ENCODE assay signal across 1 cellular context in genomic region chr16:11345040-11345862, GRCh38.
TF ChIP-seq lines count a peak whose summit lies in the region.

Gene RMI2 (plus strand): TSS chr16:11345459. CDS start chr16:11345472, 13 bp downstream.

TF ChIP-seq in K562, 482 proteins besides CTCF, POLR2A, EP300 and RAD21 (continued from another document and continues in another):
- TF ChIP-seq CBX2 (IDR thresholded peaks at IDR 0.05; ENCODE audit: insufficient read depth, low read length, poor library complexity, severe bottlenecking) (no peak), KAT2B (IDR thresholded peaks at IDR 0.05; ENCODE audit: low read depth, low read length) (no peak), ZFPM2 (CRISPR knock-in tag; IDR thresholded peaks at IDR 0.05) (no peak), BCOR (IDR thresholded peaks at IDR 0.05) (no peak), PHB (CRISPR knock-in tag; IDR thresholded peaks at IDR 0.05) (no peak), GABPB1 (CRISPR knock-in tag; IDR thresholded peaks at IDR 0.05) (peak; percentile 66; the same call in 1 of the 2 replicates), ERF (CRISPR knock-in tag; IDR thresholded peaks at IDR 0.05) (peak; percentile 82), BRCA1 (IDR thresholded peaks at IDR 0.05) (no peak), BRCA1 (CRISPR knock-in tag; IDR thresholded peaks at IDR 0.05) (no peak), ZNF77 (CRISPR knock-in tag; IDR thresholded peaks at IDR 0.05) (no peak), TFAM (CRISPR knock-in tag; conservative IDR thresholded peaks at IDR 0.05) (no peak), ATF2 (CRISPR knock-in tag; IDR thresholded peaks at IDR 0.05) (no peak), E2F1 (CRISPR knock-in tag; IDR thresholded peaks at IDR 0.05) (peak; percentile 98), NEUROD1 (IDR thresholded peaks at IDR 0.05; ENCODE audit: borderline replicate concordance, low read depth, low read length, partially characterized antibody) (peak; percentile 77), POLR2AphosphoS5 (IDR thresholded peaks at IDR 0.05; ENCODE audit: control insufficient read depth, insufficient read depth, low read depth, low read length) (peak; percentile 68), SETDB1 (IDR thresholded peaks at IDR 0.05; ENCODE audit: low read length) (no peak), ZNF518B (CRISPR knock-in tag; IDR thresholded peaks at IDR 0.05) (no peak), ID3 (CRISPR knock-in tag; IDR thresholded peaks at IDR 0.05) (no peak), ID3 (tag; IDR thresholded peaks at IDR 0.05) (peak; percentile 66), HDAC2 (IDR thresholded peaks at IDR 0.05) (0 out of 2 replicates have a peak, but pooled peaks have one; percentile 63), SUPT5H (IDR thresholded peaks at IDR 0.05) (peak; percentile 55), EZH2 (IDR thresholded peaks at IDR 0.05; ENCODE audit: borderline replicate concordance, low read depth, low read length) (no peak), CREB1 (IDR thresholded peaks at IDR 0.05) (peak; percentile 24; the same call in 1 of the 2 replicates), CREB1 (CRISPR knock-in tag; IDR thresholded peaks at IDR 0.05) (peak; percentile 53), PURB (CRISPR knock-in tag; IDR thresholded peaks at IDR 0.05; ENCODE audit: low read depth) (no peak), NONO (IDR thresholded peaks at IDR 0.05; ENCODE audit: low read depth in 2 of 2, low read length in 1 of 2) (peak; percentile 65 to 79), MLLT1 (IDR thresholded peaks at IDR 0.05) (no peak), ZNF184 (CRISPR knock-in tag; IDR thresholded peaks at IDR 0.05) (no peak)
- TF ChIP-seq, protein P1, sequence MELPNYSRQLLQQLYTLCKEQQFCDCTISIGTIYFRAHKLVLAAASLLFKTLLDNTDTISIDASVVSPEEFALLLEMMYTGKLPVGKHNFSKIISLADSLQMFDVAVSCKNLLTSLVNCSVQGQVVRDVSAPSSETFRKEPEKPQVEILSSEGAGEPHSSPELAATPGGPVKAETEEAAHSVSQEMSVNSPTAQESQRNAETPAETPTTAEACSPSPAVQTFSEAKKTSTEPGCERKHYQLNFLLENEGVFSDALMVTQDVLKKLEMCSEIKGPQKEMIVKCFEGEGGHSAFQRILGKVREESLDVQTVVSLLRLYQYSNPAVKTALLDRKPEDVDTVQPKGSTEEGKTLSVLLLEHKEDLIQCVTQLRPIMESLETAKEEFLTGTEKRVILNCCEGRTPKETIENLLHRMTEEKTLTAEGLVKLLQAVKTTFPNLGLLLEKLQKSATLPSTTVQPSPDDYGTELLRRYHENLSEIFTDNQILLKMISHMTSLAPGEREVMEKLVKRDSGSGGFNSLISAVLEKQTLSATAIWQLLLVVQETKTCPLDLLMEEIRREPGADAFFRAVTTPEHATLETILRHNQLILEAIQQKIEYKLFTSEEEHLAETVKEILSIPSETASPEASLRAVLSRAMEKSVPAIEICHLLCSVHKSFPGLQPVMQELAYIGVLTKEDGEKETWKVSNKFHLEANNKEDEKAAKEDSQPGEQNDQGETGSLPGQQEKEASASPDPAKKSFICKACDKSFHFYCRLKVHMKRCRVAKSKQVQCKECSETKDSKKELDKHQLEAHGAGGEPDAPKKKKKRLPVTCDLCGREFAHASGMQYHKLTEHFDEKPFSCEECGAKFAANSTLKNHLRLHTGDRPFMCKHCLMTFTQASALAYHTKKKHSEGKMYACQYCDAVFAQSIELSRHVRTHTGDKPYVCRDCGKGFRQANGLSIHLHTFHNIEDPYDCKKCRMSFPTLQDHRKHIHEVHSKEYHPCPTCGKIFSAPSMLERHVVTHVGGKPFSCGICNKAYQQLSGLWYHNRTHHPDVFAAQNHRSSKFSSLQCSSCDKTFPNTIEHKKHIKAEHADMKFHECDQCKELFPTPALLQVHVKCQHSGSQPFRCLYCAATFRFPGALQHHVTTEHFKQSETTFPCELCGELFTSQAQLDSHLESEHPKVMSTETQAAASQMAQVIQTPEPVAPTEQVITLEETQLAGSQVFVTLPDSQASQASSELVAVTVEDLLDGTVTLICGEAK (IDR thresholded peaks at IDR 0.05): 0 out of 2 replicates have a peak, but pooled peaks have one; percentile 42
- TF ChIP-seq, protein P1 (CRISPR knock-in tag; IDR thresholded peaks at IDR 0.05): no peak
- TF ChIP-seq, protein P2, sequence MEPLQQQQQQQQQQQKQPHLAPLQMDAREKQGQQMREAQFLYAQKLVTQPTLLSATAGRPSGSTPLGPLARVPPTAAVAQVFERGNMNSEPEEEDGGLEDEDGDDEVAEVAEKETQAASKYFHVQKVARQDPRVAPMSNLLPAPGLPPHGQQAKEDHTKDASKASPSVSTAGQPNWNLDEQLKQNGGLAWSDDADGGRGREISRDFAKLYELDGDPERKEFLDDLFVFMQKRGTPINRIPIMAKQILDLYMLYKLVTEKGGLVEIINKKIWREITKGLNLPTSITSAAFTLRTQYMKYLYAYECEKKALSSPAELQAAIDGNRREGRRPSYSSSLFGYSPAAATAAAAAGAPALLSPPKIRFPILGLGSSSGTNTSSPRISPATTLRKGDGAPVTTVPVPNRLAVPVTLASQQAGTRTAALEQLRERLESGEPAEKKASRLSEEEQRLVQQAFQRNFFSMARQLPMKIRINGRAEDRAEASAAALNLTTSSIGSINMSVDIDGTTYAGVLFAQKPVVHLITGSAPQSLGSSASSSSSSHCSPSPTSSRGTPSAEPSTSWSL (CRISPR knock-in tag; IDR thresholded peaks at IDR 0.05; ENCODE audit: borderline replicate concordance): no peak
- TF ChIP-seq, protein P3, sequence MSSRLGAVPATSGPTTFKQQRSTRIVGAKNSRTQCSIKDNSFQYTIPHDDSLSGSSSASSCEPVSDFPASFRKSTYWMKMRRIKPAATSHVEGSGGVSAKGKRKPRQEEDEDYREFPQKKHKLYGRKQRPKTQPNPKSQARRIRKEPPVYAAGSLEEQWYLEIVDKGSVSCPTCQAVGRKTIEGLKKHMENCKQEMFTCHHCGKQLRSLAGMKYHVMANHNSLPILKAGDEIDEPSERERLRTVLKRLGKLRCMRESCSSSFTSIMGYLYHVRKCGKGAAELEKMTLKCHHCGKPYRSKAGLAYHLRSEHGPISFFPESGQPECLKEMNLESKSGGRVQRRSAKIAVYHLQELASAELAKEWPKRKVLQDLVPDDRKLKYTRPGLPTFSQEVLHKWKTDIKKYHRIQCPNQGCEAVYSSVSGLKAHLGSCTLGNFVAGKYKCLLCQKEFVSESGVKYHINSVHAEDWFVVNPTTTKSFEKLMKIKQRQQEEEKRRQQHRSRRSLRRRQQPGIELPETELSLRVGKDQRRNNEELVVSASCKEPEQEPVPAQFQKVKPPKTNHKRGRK (tag; IDR thresholded peaks at IDR 0.05): no peak
- TF ChIP-seq, protein P4, sequence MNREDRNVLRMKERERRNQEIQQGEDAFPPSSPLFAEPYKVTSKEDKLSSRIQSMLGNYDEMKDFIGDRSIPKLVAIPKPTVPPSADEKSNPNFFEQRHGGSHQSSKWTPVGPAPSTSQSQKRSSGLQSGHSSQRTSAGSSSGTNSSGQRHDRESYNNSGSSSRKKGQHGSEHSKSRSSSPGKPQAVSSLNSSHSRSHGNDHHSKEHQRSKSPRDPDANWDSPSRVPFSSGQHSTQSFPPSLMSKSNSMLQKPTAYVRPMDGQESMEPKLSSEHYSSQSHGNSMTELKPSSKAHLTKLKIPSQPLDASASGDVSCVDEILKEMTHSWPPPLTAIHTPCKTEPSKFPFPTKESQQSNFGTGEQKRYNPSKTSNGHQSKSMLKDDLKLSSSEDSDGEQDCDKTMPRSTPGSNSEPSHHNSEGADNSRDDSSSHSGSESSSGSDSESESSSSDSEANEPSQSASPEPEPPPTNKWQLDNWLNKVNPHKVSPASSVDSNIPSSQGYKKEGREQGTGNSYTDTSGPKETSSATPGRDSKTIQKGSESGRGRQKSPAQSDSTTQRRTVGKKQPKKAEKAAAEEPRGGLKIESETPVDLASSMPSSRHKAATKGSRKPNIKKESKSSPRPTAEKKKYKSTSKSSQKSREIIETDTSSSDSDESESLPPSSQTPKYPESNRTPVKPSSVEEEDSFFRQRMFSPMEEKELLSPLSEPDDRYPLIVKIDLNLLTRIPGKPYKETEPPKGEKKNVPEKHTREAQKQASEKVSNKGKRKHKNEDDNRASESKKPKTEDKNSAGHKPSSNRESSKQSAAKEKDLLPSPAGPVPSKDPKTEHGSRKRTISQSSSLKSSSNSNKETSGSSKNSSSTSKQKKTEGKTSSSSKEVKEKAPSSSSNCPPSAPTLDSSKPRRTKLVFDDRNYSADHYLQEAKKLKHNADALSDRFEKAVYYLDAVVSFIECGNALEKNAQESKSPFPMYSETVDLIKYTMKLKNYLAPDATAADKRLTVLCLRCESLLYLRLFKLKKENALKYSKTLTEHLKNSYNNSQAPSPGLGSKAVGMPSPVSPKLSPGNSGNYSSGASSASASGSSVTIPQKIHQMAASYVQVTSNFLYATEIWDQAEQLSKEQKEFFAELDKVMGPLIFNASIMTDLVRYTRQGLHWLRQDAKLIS (CRISPR knock-in tag; IDR thresholded peaks at IDR 0.05): 0 out of 2 replicates have a peak, but pooled peaks have one; percentile 42
